Comparison of ENCODE assay signal across 7 cellular contexts in the genomic region with DNA sequence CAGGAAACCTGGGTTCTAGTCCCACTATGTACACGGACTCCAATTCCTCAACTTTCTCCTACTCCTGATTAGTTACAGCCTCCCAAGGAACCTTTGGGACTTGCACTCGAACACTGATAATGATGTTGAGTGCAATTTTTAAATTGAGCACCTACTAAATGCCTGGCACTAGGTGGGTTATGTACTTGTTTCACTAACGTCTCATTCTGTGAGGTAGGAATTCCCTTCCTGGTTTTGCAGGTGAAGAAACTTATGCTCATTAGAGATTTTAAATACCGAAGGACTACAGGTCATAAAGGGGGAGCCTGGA. TPM values are rescaled to one million over a fixed set of nuclear protein-coding genes. Genes with fewer than 3 reads are reported as not detected.
A peak's percentile ranks its signal among the peaks of the same experiment; 100 is the strongest.
DNase-seq lines count a peak whose midpoint lies in the region; ATAC-seq and TF ChIP-seq lines count a peak whose summit lies in the region.

No MANE protein-coding gene starts in this region.

- H3K36me3 ChIP-seq in H7 (replicated peaks; ENCODE audit: control insufficient read depth, insufficient read depth, low read length) (peaks cover 6% of the 10 kb centered on the region; the same call in 1 of the 2 replicates), SJCRH30 (peaks cover 21% of the 10 kb centered on the region), gastroesophageal sphincter (peaks cover 0 to 28% of the 10 kb centered on the region in 2 donors)

- DNase-seq in H7 (peak; percentile 3), SJCRH30 (peak in 1 of 2 experiments; percentile 21), anterior cingulate cortex (lab: John Stamatoyannopoulos, UW) (no peak)
- DNase-seq in stimulated activated CD4-positive, alpha-beta T cell treated with anti-CD3 and anti-CD28 coated beads, Interleukin-1b, Interleukin-23, amount 100 ng/mL, for 48 hours = no peak

- H3K27ac ChIP-seq in SJCRH30 (peak overlapping the region; percentile 51), gastroesophageal sphincter (peak overlapping the region in 3 of 4 donors; percentile 83 to 88 (median 87)), skin epidermis (peak overlapping the region in 15 of 21 experiments; percentile 1 to 92 (median 89))

- H3K9me3 ChIP-seq in SJCRH30 (replicated peaks) (no peaks in the 10 kb centered on the region), gastroesophageal sphincter (no peaks in the 10 kb centered on the region)

- H3K4me3 ChIP-seq in H7 (ENCODE audit: insufficient read depth, low read depth, low read length) (peak overlapping the region; percentile 70), SJCRH30 (peak overlapping the region; percentile 77), gastroesophageal sphincter (peak overlapping the region; percentile 67 to 97), skin epidermis (peak overlapping the region; percentile 49 to 84 (median 75))

- no peak for ATAC-seq in gastroesophageal sphincter
- no peak for ATAC-seq in GM18909 (IDR thresholded peaks at IDR 0.05; ENCODE audit: poor library complexity, unreplicated experiment)

- 2 to 3% methylated on average over 4 of the region's 4 CpGs for WGBS in gastroesophageal sphincter (ENCODE audit: low coverage in 1 of 2), 2 donors

- no peaks in the 10 kb centered on the region for H3K27me3 ChIP-seq in H7 (ENCODE audit: control insufficient read depth, insufficient read depth, low read length)
- H3K27me3 ChIP-seq in SJCRH30 = no peaks in the 10 kb centered on the region
- no peaks in the 10 kb centered on the region for H3K27me3 ChIP-seq in gastroesophageal sphincter

- TF ChIP-seq EP300 in gastroesophageal sphincter (IDR thresholded peaks at IDR 0.05) = no peak

- TF ChIP-seq POLR2A in gastroesophageal sphincter (IDR thresholded peaks at IDR 0.05) = no peak

- no peak for TF ChIP-seq CTCF in gastroesophageal sphincter (IDR thresholded peaks at IDR 0.05)

- H3K4me1 ChIP-seq in SJCRH30 = peaks cover 8% of the 10 kb centered on the region
- peaks cover 2 to 25% (median 6%) of the 10 kb centered on the region in 3 donors for H3K4me1 ChIP-seq in gastroesophageal sphincter

RNA-seq across cellular contexts. Expression of gene PARPBP, which starts 0.5 kb away (rescaled TPM):
- total RNA-seq in H7 (2014; rRNA removed; shearing (Covaris generic)) = 30.9 and 33.5 TPM in 2 replicates
- total RNA-seq in SJCRH30 (2014; rRNA removed; shearing (Covaris generic)) = 53.3 and 59.8 TPM in 2 replicates
- total RNA-seq in gastroesophageal sphincter = 1 to 10 TPM in 3 of 4 donors, under 1 TPM in 1; 0.93 to 1.4 (median 1.2) TPM

RNA-seq across cellular contexts. Expression of gene NUP37, which starts 0.6 kb away (rescaled TPM):
- total RNA-seq in H7 (2014; rRNA removed; shearing (Covaris generic)) = 73.8 and 88.5 TPM in 2 replicates
- 49.4 and 63.5 TPM in 2 replicates for total RNA-seq in SJCRH30 (2014; rRNA removed; shearing (Covaris generic))
- 10 to 100 TPM; 15.2 to 27.7 (median 19.0) TPM for total RNA-seq in gastroesophageal sphincter

RNA-seq across cellular contexts. Expression of gene WASHC3, which starts 58.7 kb away (rescaled TPM):
- total RNA-seq in H7 (2014; rRNA removed; shearing (Covaris generic)) = 9.8 and 13.6 TPM in 2 replicates
- 33.7 and 38.4 TPM in 2 replicates for total RNA-seq in SJCRH30 (2014; rRNA removed; shearing (Covaris generic))
- total RNA-seq in gastroesophageal sphincter = 100 to 1,000 TPM in 1 of 4 donors, 10 to 100 TPM in 3; 80.4 to 106 (median 87.1) TPM

Comparison
In these comparisons a context has a peak if more than half of its experiments do, and no peak if none do; other contexts are left out.
1. RNA of gene PARPBP, which starts 0.5 kb away (total RNA-seq): 53.3 to 59.8 TPM in SJCRH30 and 30.9 to 33.5 TPM in H7; 0.93 to 1.4 TPM in gastroesophageal sphincter; every median in the first group is over 10 times any median in the second.
2. Peak in every context shown above with its lines, with median percentiles within 50 percentile points of each other: H3K4me3 ChIP-seq and H3K27ac ChIP-seq.